Comparison of ENCODE assay signal across 1 cellular context in the genomic region with DNA sequence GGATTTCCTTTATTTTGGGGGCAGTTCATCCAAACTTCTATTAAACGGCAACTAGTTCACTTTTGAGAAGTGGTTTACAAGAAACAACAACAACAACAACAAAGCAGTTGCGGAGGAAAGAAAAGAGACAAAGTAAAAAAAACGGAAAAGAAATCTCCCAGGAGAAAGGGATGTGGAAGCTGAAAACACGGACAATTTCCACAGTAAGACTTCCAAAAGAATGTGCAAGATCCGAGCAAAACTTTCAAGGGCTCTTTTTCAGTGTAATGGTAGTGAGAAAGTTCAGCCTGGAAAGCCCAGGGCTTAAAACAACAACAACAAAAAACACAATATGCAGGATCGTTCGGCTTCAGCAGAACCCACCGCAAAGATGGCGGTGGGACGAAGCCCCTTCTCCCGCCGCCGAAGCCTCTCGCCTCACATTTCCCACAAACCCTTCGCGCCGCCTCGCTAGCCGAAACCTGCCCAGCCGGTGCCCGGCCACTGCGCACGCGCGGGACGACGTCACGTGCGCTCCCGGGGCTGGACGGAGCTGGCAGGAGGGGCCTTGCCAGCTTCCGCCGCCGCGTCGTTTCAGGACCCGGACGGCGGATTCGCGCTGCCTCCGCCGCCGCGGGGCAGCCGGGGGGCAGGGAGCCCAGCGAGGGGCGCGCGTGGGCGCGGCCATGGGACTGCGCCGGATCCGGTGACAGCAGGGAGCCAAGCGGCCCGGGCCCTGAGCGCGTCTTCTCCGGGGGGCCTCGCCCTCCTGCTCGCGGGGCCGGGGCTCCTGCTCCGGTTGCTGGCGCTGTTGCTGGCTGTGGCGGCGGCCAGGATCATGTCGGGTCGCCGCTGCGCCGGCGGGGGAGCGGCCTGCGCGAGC.
TF ChIP-seq lines count a peak whose summit lies in the region.

TNKS2 (plus strand) TSS at position 553 of the 862 bp plus-strand sequence; CDS start at position 818, 265 bp downstream.

TF ChIP-seq in GM12878, 131 proteins besides CTCF, POLR2A, EP300 and RAD21 (continued from another document):
- peak; percentile 92 for TF ChIP-seq ZNF687 (IDR thresholded peaks at IDR 0.05)
- TF ChIP-seq PBX3 (IDR thresholded peaks at IDR 0.05; ENCODE audit: insufficient replicate concordance, low read depth, low read length) = no peak
- no peak for TF ChIP-seq FOS (IDR thresholded peaks at IDR 0.05; ENCODE audit: borderline replicate concordance, extremely low read depth, insufficient read length)
- TF ChIP-seq BMI1 (IDR thresholded peaks at IDR 0.05; ENCODE audit: borderline replicate concordance) = no peak
- TF ChIP-seq ATF3 (IDR thresholded peaks at IDR 0.05; ENCODE audit: borderline replicate concordance, extremely low read depth, low read depth, low read length) = peak; percentile 93
- no peak for TF ChIP-seq CHD1 (IDR thresholded peaks at IDR 0.05; ENCODE audit: low read depth, low read length)
- TF ChIP-seq HDAC2 (IDR thresholded peaks at IDR 0.05) = no peak
- no peak for TF ChIP-seq EED (IDR thresholded peaks at IDR 0.05; ENCODE audit: low read depth)
- TF ChIP-seq STAT1 (conservative IDR thresholded peaks at IDR 0.05) = no peak
- TF ChIP-seq ZBTB4 (CRISPR knock-in tag; IDR thresholded peaks at IDR 0.05) = no peak
- TF ChIP-seq TARDBP (IDR thresholded peaks at IDR 0.05; ENCODE audit: borderline replicate concordance) = no peak
- no peak for TF ChIP-seq SREBF2 (IDR thresholded peaks at IDR 0.05; ENCODE audit: low read length)
- TF ChIP-seq IRF4 (IDR thresholded peaks at IDR 0.05; ENCODE audit: low read depth, low read length) = 0 out of 2 replicates have a peak, but pooled peaks have one; percentile 15
- no peak for TF ChIP-seq SREBF1 (IDR thresholded peaks at IDR 0.05; ENCODE audit: low read length)
- TF ChIP-seq, protein P1, sequence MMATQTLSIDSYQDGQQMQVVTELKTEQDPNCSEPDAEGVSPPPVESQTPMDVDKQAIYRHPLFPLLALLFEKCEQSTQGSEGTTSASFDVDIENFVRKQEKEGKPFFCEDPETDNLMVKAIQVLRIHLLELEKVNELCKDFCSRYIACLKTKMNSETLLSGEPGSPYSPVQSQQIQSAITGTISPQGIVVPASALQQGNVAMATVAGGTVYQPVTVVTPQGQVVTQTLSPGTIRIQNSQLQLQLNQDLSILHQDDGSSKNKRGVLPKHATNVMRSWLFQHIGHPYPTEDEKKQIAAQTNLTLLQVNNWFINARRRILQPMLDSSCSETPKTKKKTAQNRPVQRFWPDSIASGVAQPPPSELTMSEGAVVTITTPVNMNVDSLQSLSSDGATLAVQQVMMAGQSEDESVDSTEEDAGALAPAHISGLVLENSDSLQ (IDR thresholded peaks at IDR 0.05) = no peak
- TF ChIP-seq ZNF274 (IDR thresholded peaks at IDR 0.05; ENCODE audit: insufficient read depth, insufficient read length) = no peak
- TF ChIP-seq TCF12 (IDR thresholded peaks at IDR 0.05; ENCODE audit: low read depth, low read length) = 0 out of 2 replicates have a peak, but pooled peaks have one; percentile 17
- TF ChIP-seq NR2C2 (IDR thresholded peaks at IDR 0.05; ENCODE audit: borderline replicate concordance, control insufficient read depth, insufficient read length, low read depth) = no peak
- no peak for TF ChIP-seq RCOR1 (conservative IDR thresholded peaks at IDR 0.05; ENCODE audit: low read depth, low read length)
